Comparison of ENCODE assay signal across 9 cellular contexts in the genomic region with DNA sequence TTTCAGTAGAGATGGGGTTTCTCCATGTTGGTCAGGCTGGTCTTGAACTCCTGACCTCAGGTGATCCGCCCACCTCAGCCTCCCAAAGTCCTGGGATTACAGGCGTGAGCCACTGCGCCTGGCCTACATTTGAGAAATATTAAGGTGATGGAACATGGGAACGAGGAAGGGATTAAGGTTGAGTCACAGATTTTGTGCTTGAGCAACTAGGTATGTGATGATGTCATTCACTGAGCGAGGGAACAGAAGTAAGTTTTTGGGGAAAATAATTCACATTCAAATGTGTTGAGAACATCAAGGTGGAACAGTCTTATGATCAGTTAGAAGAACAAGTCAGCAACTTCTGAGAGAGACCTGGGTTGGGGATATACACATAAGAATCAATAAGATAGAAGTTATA. TPM values are rescaled to one million over a fixed set of nuclear protein-coding genes. Genes with fewer than 3 reads are reported as not detected.
"Had no signal": no experiment of that assay in that cellular context is flagged by ENCODE, and none has a peak within 500 bp of the region (broad histone marks: within the 10 kb centered on the region; RNA-seq: fewer than 3 reads in every experiment).

No MANE protein-coding gene starts in this region.

RNA-seq across cellular contexts. Expression of a gene that starts 6.8 kb away (rescaled TPM):
- total RNA-seq: activated CD4-positive, alpha-beta memory T cell treated with anti-CD3 and anti-CD28 coated beads for 36 hours; activated naive CD8-positive, alpha-beta T cell treated with anti-CD3 and anti-CD28 coated beads for 36 hours; activated T-cell treated with anti-CD3 and anti-CD28 coated beads, Interleukin-2, amount 50 U/mL, for 4 hours; ascending aorta; endothelial cell of umbilical vein; heart left ventricle; left ventricle myocardium superior; osteocyte; pulmonary artery endothelial cell had no signal
- polyA plus RNA-seq: endothelial cell of umbilical vein, heart left ventricle had no signal
